18 cellular contexts compared by ENCODE assay signal in genomic region chr12:89737000-89737399, GRCh38.
"Had no signal": no experiment of that assay in that cellular context is flagged by ENCODE, and none has a peak within 500 bp of the region (broad histone marks: within the 10 kb centered on the region; RNA-seq: fewer than 3 reads in every experiment).

No MANE protein-coding gene starts in this region.

- H3K36me3 ChIP-seq: ovary, right atrium auricular region, sigmoid colon had no signal

- H3K4me1 ChIP-seq: right atrium auricular region had no signal

- H3K79me2 ChIP-seq: hepatocyte had no signal

- H2AFZ ChIP-seq: hepatocyte had no signal

- ATAC-seq: foreskin keratinocyte; left colon; left ventricle myocardium superior; naive thymus-derived CD4-positive, alpha-beta T cell had no signal

- H3K4me3 ChIP-seq: hepatocyte, ovary, right atrium auricular region, sigmoid colon, smooth muscle cell had no signal

- H3K4me2 ChIP-seq: hepatocyte, smooth muscle cell had no signal

- H3K4me3 Mint-ChIP-seq: dendritic cell treated with granulocyte-macrophage colony-stimulating factor and Interleukin-4, amounts not matched to agents 40 ng/mL and 50 ng/mL, for 4 days; naive thymus-derived CD4-positive, alpha-beta T cell; neural crest cell had no signal

- FAIRE-seq: colon, endothelial cell of umbilical vein had no signal

- H3K9me3 ChIP-seq: ovary had no signal

- DNase-seq: erythroblast; foreskin keratinocyte; head of caudate nucleus; left colon; left ventricle myocardium superior; mesendoderm; naive thymus-derived CD4-positive, alpha-beta T cell; ovary; sigmoid colon; stimulated activated CD4-positive, alpha-beta T cell treated with anti-CD3 and anti-CD28 coated beads, Interleukin-2, amount 100 ng/mL, for 48 hours; stimulated activated naive CD4-positive, alpha-beta T cell treated with Interleukin-2 at 50 U/mL for 16 hours had no signal

- H3K27me3 ChIP-seq: foreskin keratinocyte, hepatocyte, ovary, right atrium auricular region, sigmoid colon had no signal

- H3K27ac ChIP-seq: foreskin keratinocyte, hepatocyte, ovary, right atrium auricular region, sigmoid colon had no signal

- H3K27me3 Mint-ChIP-seq: dendritic cell treated with granulocyte-macrophage colony-stimulating factor and Interleukin-4, amounts not matched to agents 40 ng/mL and 50 ng/mL, for 4 days had no signal

- H3K27ac Mint-ChIP-seq: dendritic cell treated with granulocyte-macrophage colony-stimulating factor and Interleukin-4, amounts not matched to agents 40 ng/mL and 50 ng/mL, for 4 days; naive thymus-derived CD4-positive, alpha-beta T cell had no signal
